1 cellular context compared by ENCODE assay signal in genomic region chr1:151534662-151535278, GRCh38.
TF ChIP-seq lines count a peak whose summit lies in the region.

No MANE protein-coding gene starts in this region.

TF ChIP-seq in HepG2, 621 proteins besides CTCF, POLR2A, EP300 and RAD21 (continued from another document):
- TF ChIP-seq, protein P1, sequence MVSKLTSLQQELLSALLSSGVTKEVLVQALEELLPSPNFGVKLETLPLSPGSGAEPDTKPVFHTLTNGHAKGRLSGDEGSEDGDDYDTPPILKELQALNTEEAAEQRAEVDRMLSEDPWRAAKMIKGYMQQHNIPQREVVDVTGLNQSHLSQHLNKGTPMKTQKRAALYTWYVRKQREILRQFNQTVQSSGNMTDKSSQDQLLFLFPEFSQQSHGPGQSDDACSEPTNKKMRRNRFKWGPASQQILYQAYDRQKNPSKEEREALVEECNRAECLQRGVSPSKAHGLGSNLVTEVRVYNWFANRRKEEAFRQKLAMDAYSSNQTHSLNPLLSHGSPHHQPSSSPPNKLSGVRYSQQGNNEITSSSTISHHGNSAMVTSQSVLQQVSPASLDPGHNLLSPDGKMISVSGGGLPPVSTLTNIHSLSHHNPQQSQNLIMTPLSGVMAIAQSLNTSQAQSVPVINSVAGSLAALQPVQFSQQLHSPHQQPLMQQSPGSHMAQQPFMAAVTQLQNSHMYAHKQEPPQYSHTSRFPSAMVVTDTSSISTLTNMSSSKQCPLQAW (CRISPR knock-in tag; IDR thresholded peaks at IDR 0.05), result peak; percentile 36; the same call in 1 of the 2 replicates
- TF ChIP-seq ZNF468 (CRISPR knock-in tag; IDR thresholded peaks at IDR 0.05) (no peak), FOSL1 (CRISPR knock-in tag; IDR thresholded peaks at IDR 0.05; ENCODE audit: borderline replicate concordance) (no peak), GATAD1 (CRISPR knock-in tag; IDR thresholded peaks at IDR 0.05) (0 out of 2 replicates have a peak, but pooled peaks have one; percentile 35), DNMT3B (CRISPR knock-in tag; conservative IDR thresholded peaks at IDR 0.05) (no peak), ZNF75D (CRISPR knock-in tag; IDR thresholded peaks at IDR 0.05; ENCODE audit: borderline replicate concordance) (no peak), FOSL2 (CRISPR knock-in tag; IDR thresholded peaks at IDR 0.05) (peak; percentile 39; the same call in 1 of the 2 replicates), ATF7-NPFF (CRISPR knock-in tag; IDR thresholded peaks at IDR 0.05; ENCODE audit: low read depth) (no peak), ZFP37 (CRISPR knock-in tag; IDR thresholded peaks at IDR 0.05; ENCODE audit: borderline replicate concordance) (no peak), ZMYM3 (CRISPR knock-in tag; IDR thresholded peaks at IDR 0.05) (no peak), ZNF652 (CRISPR knock-in tag; IDR thresholded peaks at IDR 0.05; ENCODE audit: borderline replicate concordance, low read depth) (no peak), KDM2A (CRISPR knock-in tag; IDR thresholded peaks at IDR 0.05; ENCODE audit: borderline replicate concordance, low read depth) (peak; percentile 27; the same call in 1 of the 2 replicates), ARNTL (CRISPR knock-in tag; IDR thresholded peaks at IDR 0.05) (no peak), ZFP1 (CRISPR knock-in tag; IDR thresholded peaks at IDR 0.05) (no peak), ZFP36L1 (CRISPR knock-in tag; IDR thresholded peaks at IDR 0.05) (no peak), HMGXB4 (CRISPR knock-in tag; IDR thresholded peaks at IDR 0.05; ENCODE audit: borderline replicate concordance in 1 of 2, low read depth in 1 of 2) (no peak), MAF1 (CRISPR knock-in tag; IDR thresholded peaks at IDR 0.05; ENCODE audit: borderline replicate concordance) (no peak), ZNF383 (CRISPR knock-in tag; IDR thresholded peaks at IDR 0.05; ENCODE audit: borderline replicate concordance) (no peak), CHD4 (IDR thresholded peaks at IDR 0.05; ENCODE audit: borderline replicate concordance, low read length) (no peak), JUND (CRISPR knock-in tag; IDR thresholded peaks at IDR 0.05) (no peak), ZSCAN29 (CRISPR knock-in tag; conservative IDR thresholded peaks at IDR 0.05) (no peak), SMAD3 (CRISPR knock-in tag; IDR thresholded peaks at IDR 0.05) (no peak), ZNF746 (CRISPR knock-in tag; IDR thresholded peaks at IDR 0.05) (no peak), TEAD3 (CRISPR knock-in tag; optimal IDR thresholded peaks at IDR 0.05; ENCODE audit: borderline replicate concordance) (peak; percentile 49), RXRB (CRISPR knock-in tag; IDR thresholded peaks at IDR 0.05; ENCODE audit: borderline replicate concordance) (peak; percentile 38; the same call in 1 of the 2 replicates), FOXC1 (CRISPR knock-in tag; IDR thresholded peaks at IDR 0.05; ENCODE audit: borderline replicate concordance) (0 out of 2 replicates have a peak, but pooled peaks have one; percentile 21), FOXP1 (IDR thresholded peaks at IDR 0.05) (no peak), FOXP1 (CRISPR knock-in tag; IDR thresholded peaks at IDR 0.05) (no peak), HOXA3 (CRISPR knock-in tag; IDR thresholded peaks at IDR 0.05) (no peak), TBP (CRISPR knock-in tag; IDR thresholded peaks at IDR 0.05) (no peak)
- TF ChIP-seq, protein P2, sequence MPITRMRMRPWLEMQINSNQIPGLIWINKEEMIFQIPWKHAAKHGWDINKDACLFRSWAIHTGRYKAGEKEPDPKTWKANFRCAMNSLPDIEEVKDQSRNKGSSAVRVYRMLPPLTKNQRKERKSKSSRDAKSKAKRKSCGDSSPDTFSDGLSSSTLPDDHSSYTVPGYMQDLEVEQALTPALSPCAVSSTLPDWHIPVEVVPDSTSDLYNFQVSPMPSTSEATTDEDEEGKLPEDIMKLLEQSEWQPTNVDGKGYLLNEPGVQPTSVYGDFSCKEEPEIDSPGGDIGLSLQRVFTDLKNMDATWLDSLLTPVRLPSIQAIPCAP (CRISPR knock-in tag; IDR thresholded peaks at IDR 0.05; ENCODE audit: low read depth), result no peak
- TF ChIP-seq, protein P3, sequence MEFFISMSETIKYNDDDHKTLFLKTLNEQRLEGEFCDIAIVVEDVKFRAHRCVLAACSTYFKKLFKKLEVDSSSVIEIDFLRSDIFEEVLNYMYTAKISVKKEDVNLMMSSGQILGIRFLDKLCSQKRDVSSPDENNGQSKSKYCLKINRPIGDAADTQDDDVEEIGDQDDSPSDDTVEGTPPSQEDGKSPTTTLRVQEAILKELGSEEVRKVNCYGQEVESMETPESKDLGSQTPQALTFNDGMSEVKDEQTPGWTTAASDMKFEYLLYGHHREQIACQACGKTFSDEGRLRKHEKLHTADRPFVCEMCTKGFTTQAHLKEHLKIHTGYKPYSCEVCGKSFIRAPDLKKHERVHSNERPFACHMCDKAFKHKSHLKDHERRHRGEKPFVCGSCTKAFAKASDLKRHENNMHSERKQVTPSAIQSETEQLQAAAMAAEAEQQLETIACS (CRISPR knock-in tag; IDR thresholded peaks at IDR 0.05), result no peak
